Comparison of ENCODE assay signal across 1 cellular context in the genomic region with DNA sequence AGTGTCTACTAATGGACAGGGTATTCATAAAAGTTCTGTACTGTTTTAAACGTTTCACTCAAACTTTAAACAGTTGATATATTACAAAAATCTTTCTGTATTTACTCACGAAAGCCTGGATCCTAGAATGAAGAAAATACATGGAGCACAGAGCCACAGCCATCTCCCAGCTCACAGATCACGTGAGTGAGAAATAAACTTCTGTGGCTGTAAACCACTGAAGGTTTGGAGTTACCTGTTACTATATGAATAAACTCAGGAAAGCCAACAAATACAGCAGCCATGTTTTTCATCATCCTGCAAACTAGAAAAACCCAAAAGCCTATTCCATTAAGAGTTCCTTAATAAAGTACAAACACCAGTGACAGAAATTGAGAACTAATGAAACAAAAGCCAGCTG.
TF ChIP-seq lines count a peak whose summit lies in the region.

No MANE protein-coding gene starts in this region.

TF ChIP-seq in endothelial cell of umbilical vein, 7 proteins besides CTCF, POLR2A, EP300 and RAD21:
- TF ChIP-seq JUN (IDR thresholded peaks at IDR 0.05; ENCODE audit: borderline replicate concordance, insufficient read depth, insufficient read length, low read depth) (no peak), MYC (IDR thresholded peaks at IDR 0.05; ENCODE audit: low read depth, low read length) (no peak)
- TF ChIP-seq, protein P1, sequence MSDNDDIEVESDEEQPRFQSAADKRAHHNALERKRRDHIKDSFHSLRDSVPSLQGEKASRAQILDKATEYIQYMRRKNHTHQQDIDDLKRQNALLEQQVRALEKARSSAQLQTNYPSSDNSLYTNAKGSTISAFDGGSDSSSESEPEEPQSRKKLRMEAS (IDR thresholded peaks at IDR 0.05; ENCODE audit: insufficient read depth, insufficient read length) = no peak
